ENCODE assay signal across 1 cellular context in genomic region chr4:77880784-77881183, GRCh38.
TF ChIP-seq lines count a peak whose summit lies in the region.

No MANE protein-coding gene starts in this region.

TF ChIP-seq in GM12878, 131 proteins besides CTCF, POLR2A, EP300 and RAD21 (continued from another document):
- TF ChIP-seq BCLAF1 (IDR thresholded peaks at IDR 0.05), result no peak
